18 cellular contexts compared by ENCODE assay signal in genomic region chr2:40558772-40559171, GRCh38.
"Had no signal": no experiment of that assay in that cellular context is flagged by ENCODE, and none has a peak within 500 bp of the region (broad histone marks: within the 10 kb centered on the region; RNA-seq: fewer than 3 reads in every experiment).

No MANE protein-coding gene starts in this region.

- H3K4me1 ChIP-seq: right atrium auricular region, tibial artery had no signal

- ATAC-seq: left ventricle myocardium superior; natural killer cell treated with Interleukin-12 subunit alpha and Interleukin-12 subunit beta and Interleukin-15 and Interleukin-18, amount 100 ng/mL, for 72 hours had no signal

- DNase-seq: activated CD4-positive, CD25-positive, alpha-beta regulatory T cell treated with anti-CD3 and anti-CD28 coated beads, Interleukin-2, amount 50 U/mL, for 72 hours; activated naive CD4-positive, alpha-beta T cell; anterior cingulate cortex; cerebellar nuclear complex; effector memory CD4-positive, alpha-beta T cell; foreskin melanocyte; head of caudate nucleus; kidney glomerular epithelial cell; left ventricle myocardium superior; mesenchymal stem cell; nucleus accumbens; stimulated activated CD4-positive, alpha-beta T cell treated with anti-CD3 and anti-CD28 coated beads, Interleukin-4, amount 100 ng/mL, for 24 hours; stimulated activated naive CD4-positive, alpha-beta T cell; T1000; tibial artery had no signal

- H3K36me3 ChIP-seq: right atrium auricular region, tibial artery had no signal

- H3K27me3 ChIP-seq: right atrium auricular region, tibial artery had no signal

- H3K27ac ChIP-seq: right atrium auricular region, skin epidermis, tibial artery had no signal

- H3K4me3 ChIP-seq: right atrium auricular region, skin epidermis, tibial artery had no signal
